14 cellular contexts compared by ENCODE assay signal in genomic region chr1:198183605-198184004, GRCh38. TPM values are rescaled to one million over a fixed set of nuclear protein-coding genes. Genes with fewer than 3 reads are reported as not detected.
DNase-seq lines count a peak whose midpoint lies in the region; ATAC-seq and TF ChIP-seq lines count a peak whose summit lies in the region.
"Had no signal": no experiment of that assay in that cellular context is flagged by ENCODE, and none has a peak within 500 bp of the region (broad histone marks: within the 10 kb centered on the region; RNA-seq: fewer than 3 reads in every experiment).

No MANE protein-coding gene starts in this region.

- H4K20me1 ChIP-seq in Loucy (ENCODE audit: insufficient read depth, low read length, poor library complexity, severe bottlenecking): no peaks in the 10 kb centered on the region

- peaks cover 8% of the 10 kb centered on the region for H3F3A ChIP-seq in Loucy (ENCODE audit: low read depth)

- H3K9ac ChIP-seq in Loucy (ENCODE audit: low read depth, low read length, poor library complexity, severe bottlenecking): no peak overlapping the region
- H3K9ac ChIP-seq: GM23248 had no signal

- no peaks in the 10 kb centered on the region for H3K9me3 ChIP-seq in Loucy (ENCODE audit: insufficient read depth, low read depth, low read length)
- H3K9me3 ChIP-seq: A549, HAP-1 had no signal

- no peak overlapping the region for H3K4me3 ChIP-seq in Loucy (ENCODE audit: low read length, poor library complexity, severe bottlenecking)
- H3K4me3 ChIP-seq: A549, GM23248, HAP-1 had no signal

- no peak overlapping the region for H3K4me3 Mint-ChIP-seq in activated T-cell treated with anti-CD3 and anti-CD28 coated beads, Interleukin-2, amount 50 U/mL, for 24 hours
- H3K4me3 Mint-ChIP-seq in activated T-cell treated with anti-CD3 and anti-CD28 coated beads, Interleukin-2, amount 50 U/mL, for 4 hours: no peak overlapping the region

- H3K79me2 ChIP-seq in Loucy (ENCODE audit: insufficient read depth, low read length): peaks cover 97% of the 10 kb centered on the region

- H3K27ac Mint-ChIP-seq in activated T-cell treated with anti-CD3 and anti-CD28 coated beads, Interleukin-2, amount 50 U/mL, for 24 hours: peak overlapping the region; percentile 7

- no peaks in the 10 kb centered on the region for H3K36me3 ChIP-seq in Loucy (ENCODE audit: insufficient read depth, low read length)
- H3K36me3 ChIP-seq: HAP-1 had no signal

- no peaks in the 10 kb centered on the region for H3K27me3 Mint-ChIP-seq in activated T-cell treated with anti-CD3 and anti-CD28 coated beads, Interleukin-2, amount 50 U/mL, for 24 hours
- H3K27me3 Mint-ChIP-seq in activated T-cell treated with anti-CD3 and anti-CD28 coated beads, Interleukin-2, amount 50 U/mL, for 4 hours (ENCODE audit: low read depth): no peaks in the 10 kb centered on the region
- H3K27me3 Mint-ChIP-seq: CD4-positive, alpha-beta memory T cell had no signal

- peaks cover 88% of the 10 kb centered on the region for H3K4me1 Mint-ChIP-seq in activated T-cell treated with anti-CD3 and anti-CD28 coated beads, Interleukin-2, amount 50 U/mL, for 24 hours (ENCODE audit: low read depth)
- H3K4me1 Mint-ChIP-seq in activated T-cell treated with anti-CD3 and anti-CD28 coated beads, Interleukin-2, amount 50 U/mL, for 4 hours (ENCODE audit: low read depth): peaks cover 79% of the 10 kb centered on the region

- peaks cover 90% of the 10 kb centered on the region for H3K4me1 ChIP-seq in Loucy (ENCODE audit: insufficient read depth, low read length, poor library complexity, severe bottlenecking)
- H3K4me1 ChIP-seq: A549 had no signal

- peaks cover 8% of the 10 kb centered on the region for H3K36me3 Mint-ChIP-seq in activated T-cell treated with anti-CD3 and anti-CD28 coated beads, Interleukin-2, amount 50 U/mL, for 24 hours (ENCODE audit: low read depth)
- H3K36me3 Mint-ChIP-seq in activated T-cell treated with anti-CD3 and anti-CD28 coated beads, Interleukin-2, amount 50 U/mL, for 4 hours (ENCODE audit: insufficient read depth): peaks cover 4% of the 10 kb centered on the region
- H3K36me3 Mint-ChIP-seq: CD4-positive, alpha-beta memory T cell had no signal

- H2AFZ ChIP-seq in Loucy (ENCODE audit: low read length): no peak overlapping the region
- H2AFZ ChIP-seq: GM23248 had no signal

- intact Hi-C loops in left ventricle myocardium superior (cut with micrococcal nuclease) (no loop called here), Right ventricle myocardium superior (cut with DNase I) (no loop called here)

- peak overlapping the region; percentile 7 for H3K4me2 ChIP-seq in Loucy (ENCODE audit: low read depth, low read length, poor library complexity, severe bottlenecking)
- H3K4me2 ChIP-seq: A549 had no signal

- H3K9me3 Mint-ChIP-seq in activated T-cell treated with anti-CD3 and anti-CD28 coated beads, Interleukin-2, amount 50 U/mL, for 24 hours: no peaks in the 10 kb centered on the region
- H3K9me3 Mint-ChIP-seq in activated T-cell treated with anti-CD3 and anti-CD28 coated beads, Interleukin-2, amount 50 U/mL, for 4 hours: peaks cover 4% of the 10 kb centered on the region
- H3K9me3 Mint-ChIP-seq: CD4-positive, alpha-beta memory T cell had no signal

- no peak for DNase-seq in activated T-cell treated with anti-CD3 and anti-CD28 coated beads, Interleukin-2, amount 50 U/mL, for 24 hours
- DNase-seq in activated T-cell treated with anti-CD3 and anti-CD28 coated beads, Interleukin-2, amount 50 U/mL, for 4 hours: no peak
- DNase-seq in left ventricle myocardium superior: no peak
- DNase-seq in Right ventricle myocardium superior: no peak
- no peak for DNase-seq in retina
- DNase-seq: AML-193; CD4-positive, alpha-beta memory T cell; COR-L47; GDM1; GM23248 had no signal

- TF ChIP-seq CTCF in Loucy (conservative IDR thresholded peaks at IDR 0.05; ENCODE audit: low read length): no peak

- no peaks in the 10 kb centered on the region for H3K27me3 ChIP-seq in Loucy (ENCODE audit: insufficient read depth, low read length, poor library complexity, severe bottlenecking)

- no peaks in the 10 kb centered on the region for H3K9me2 ChIP-seq in Loucy (replicated peaks; ENCODE audit: low read depth, low read length)

- ATAC-seq in activated T-cell treated with anti-CD3 and anti-CD28 coated beads, Interleukin-2, amount 50 U/mL, for 4 hours: no peak
- ATAC-seq in left ventricle myocardium superior (peak; percentile 34), Right ventricle myocardium superior (ENCODE audit: poor library complexity) (no peak), HG03280 (IDR thresholded peaks at IDR 0.05; ENCODE audit: unreplicated experiment) (no peak)
- ATAC-seq: A549 had no signal

RNA-seq across cellular contexts. Expression of gene NEK7, which starts 26.8 kb away (rescaled TPM):
- 10 to 100 TPM; 62.3 to 72.1 (median 62.9) TPM for total RNA-seq in activated T-cell treated with anti-CD3 and anti-CD28 coated beads, Interleukin-2, amount 50 U/mL, for 4 hours
- total RNA-seq in left ventricle myocardium superior: 215 TPM
- 185 TPM for total RNA-seq in Right ventricle myocardium superior
